ENCODE assay signal across 1 cellular context in genomic region chr13:59133903-59134302, GRCh38.
TF ChIP-seq lines count a peak whose summit lies in the region.

No MANE protein-coding gene starts in this region.

TF ChIP-seq in GM23338, 12 proteins besides CTCF, POLR2A, EP300 and RAD21 (continued from another document):
- no peak for TF ChIP-seq STAT1 (IDR thresholded peaks at IDR 0.05; ENCODE audit: unreplicated experiment)
- no peak for TF ChIP-seq POLR2AphosphoS5 (IDR thresholded peaks at IDR 0.05; ENCODE audit: low read depth)
- no peak for TF ChIP-seq ETS1 (IDR thresholded peaks at IDR 0.05)
- no peak for TF ChIP-seq ZNF114 (CRISPR knock-in tag; IDR thresholded peaks at IDR 0.05)
- TF ChIP-seq CREB1 (CRISPR knock-in tag; IDR thresholded peaks at IDR 0.05; ENCODE audit: low read depth), result no peak
- TF ChIP-seq ZNF462 (CRISPR knock-in tag; IDR thresholded peaks at IDR 0.05), result no peak
